Comparison of ENCODE assay signal across 15 cellular contexts in genomic region chr17:11240841-11241610, GRCh38. TPM values are rescaled to one million over a fixed set of nuclear protein-coding genes. Genes with fewer than 3 reads are reported as not detected.
DNase-seq lines count a peak whose midpoint lies in the region; ATAC-seq and TF ChIP-seq lines count a peak whose summit lies in the region.
"Had no signal": no experiment of that assay in that cellular context is flagged by ENCODE, and none has a peak within 500 bp of the region (broad histone marks: within the 10 kb centered on the region; RNA-seq: fewer than 3 reads in every experiment).

Gene SHISA6, plus strand, starts transcription at chr17:11241213.

- no peaks in the 10 kb centered on the region for H3K79me2 ChIP-seq in hepatocyte
- no peaks in the 10 kb centered on the region for H3K79me2 ChIP-seq in parathyroid adenoma

- peak within 1 kb of the TSS in 1 of 10 donors; percentile 44 for H3K27ac ChIP-seq in heart right ventricle
- H3K27ac ChIP-seq in hepatocyte, result no peak within 1 kb of the TSS
- H3K27ac ChIP-seq in parathyroid adenoma, result no peak within 1 kb of the TSS
- H3K27ac ChIP-seq: left lung had no signal

- intact Hi-C loops in heart right ventricle (cut with DNase I) (loop anchor here in 1 of 10 donors (10.0 kb wide), 1 partner anchor 104 kb away; no protein-coding TSS in a partner anchor), cardiac septum (cut with DNase I) (no loop called here)

- TF ChIP-seq CTCF in heart right ventricle (IDR thresholded peaks at IDR 0.05) (no peak), hepatocyte (IDR thresholded peaks at IDR 0.05; ENCODE audit: poor library complexity) (no peak), parathyroid adenoma (IDR thresholded peaks at IDR 0.05) (no peak)

- H3K9me3 ChIP-seq in heart right ventricle, result no peaks in the 10 kb centered on the region
- H3K9me3 ChIP-seq in hepatocyte (ENCODE audit: low read depth), result no peaks in the 10 kb centered on the region
- H3K9me3 ChIP-seq in parathyroid adenoma (ENCODE audit: control insufficient read depth, low read length), result no peaks in the 10 kb centered on the region
- H3K9me3 ChIP-seq: left lung had no signal

- H2AFZ ChIP-seq in hepatocyte (peak within 1 kb of the TSS; percentile 60), parathyroid adenoma (peak within 1 kb of the TSS; percentile 66)

- H3K27me3 ChIP-seq in heart right ventricle (peaks cover 0 to 86% (median 67%) of the 10 kb centered on the region in 7 donors), hepatocyte (peaks cover 62% of the 10 kb centered on the region), parathyroid adenoma (ENCODE audit: control insufficient read depth, insufficient read depth, low read length) (no peaks in the 10 kb centered on the region)

- DNase-seq in heart right ventricle (no peak), cardiac septum (ENCODE audit: low spot score) (no peak), hepatocyte (ENCODE audit: low spot score) (peak; percentile 46), H4 (ENCODE audit: low spot score) (no peak)
- DNase-seq: activated CD8-positive, alpha-beta T cell treated with anti-CD3 and anti-CD28 coated beads for 36 hours; GOT3; NCI-H2227 treated with DMSO at 0.1 percent for 48 hours; SIG-M5 had no signal

- H3K9me2 ChIP-seq in hepatocyte (replicated peaks; ENCODE audit: insufficient read depth), result no peaks in the 10 kb centered on the region

- H3K4me2 ChIP-seq in hepatocyte (peak within 1 kb of the TSS; percentile 97), parathyroid adenoma (ENCODE audit: low read length) (peak within 1 kb of the TSS; percentile 69)

- 0 to 1% methylated on average over 70 to 126 of the region's 126 CpGs for WGBS in heart right ventricle, 2 donors
- WGBS in hepatocyte (ENCODE audit: low lambda C conversion rate, missing lambda C conversion rate), result 2% methylated on average over 28 of the region's 126 CpGs

- no peak within 1 kb of the TSS for H3K9ac ChIP-seq in parathyroid adenoma

- no peaks in the 10 kb centered on the region for H4K20me1 ChIP-seq in hepatocyte (ENCODE audit: insufficient read depth, poor library complexity, severe bottlenecking)

- H3K36me3 ChIP-seq in heart right ventricle, result no peaks in the 10 kb centered on the region
- no peaks in the 10 kb centered on the region for H3K36me3 ChIP-seq in hepatocyte (replicated peaks; ENCODE audit: insufficient read depth, low read depth)
- H3K36me3 ChIP-seq in parathyroid adenoma (ENCODE audit: control insufficient read depth, insufficient read depth, low read length), result no peaks in the 10 kb centered on the region
- H3K36me3 ChIP-seq: left lung had no signal

- H3K4me1 ChIP-seq in heart right ventricle, result peaks cover 0 to 9% (median 0%) of the 10 kb centered on the region in 9 donors
- no peaks in the 10 kb centered on the region for H3K4me1 ChIP-seq in hepatocyte (ENCODE audit: insufficient read depth)
- no peaks in the 10 kb centered on the region for H3K4me1 ChIP-seq in parathyroid adenoma
- H3K4me1 ChIP-seq: left lung had no signal

- H3K4me3 ChIP-seq in heart right ventricle, result peak within 1 kb of the TSS in 9 of 10 donors; percentile 25 to 51 (median 44)
- H3K4me3 ChIP-seq in hepatocyte, result peak within 1 kb of the TSS; percentile 55
- H3K4me3 ChIP-seq in parathyroid adenoma (ENCODE audit: low read depth, low read length), result peak within 1 kb of the TSS; percentile 34

- ATAC-seq in heart right ventricle (peak in 1 of 8 donors; percentile 22), GM18858 (IDR thresholded peaks at IDR 0.05; ENCODE audit: unreplicated experiment) (no peak), GM19397 (IDR thresholded peaks at IDR 0.05; ENCODE audit: unreplicated experiment) (no peak), HG03354 (IDR thresholded peaks at IDR 0.05; ENCODE audit: poor library complexity, severe bottlenecking, unreplicated experiment) (no peak)
- ATAC-seq: activated CD8-positive, alpha-beta T cell treated with anti-CD3 and anti-CD28 coated beads for 36 hours had no signal

RNA-seq across cellular contexts. Expression of gene SHISA6, which starts in this region (rescaled TPM):
- total RNA-seq in heart right ventricle (under 1 TPM; 0.06 to 0.66 (median 0.28) TPM), cardiac septum (0.35 TPM), hepatocyte (0.56 and 0.80 TPM in 2 replicates)
- polyA plus RNA-seq in heart right ventricle (under 1 TPM; 0.22 TPM), hepatocyte (0.21 and 1.3 TPM in 2 replicates)
- not detected in 2 replicates for total RNA-seq in H4 (2014; rRNA removed; shearing (Covaris generic))
- total RNA-seq: activated CD8-positive, alpha-beta T cell treated with anti-CD3 and anti-CD28 coated beads for 36 hours; renal cortical epithelial cell had no signal
- polyA plus RNA-seq: BJ had no signal
